Comparison of ENCODE assay signal across 1 cellular context in the genomic region with DNA sequence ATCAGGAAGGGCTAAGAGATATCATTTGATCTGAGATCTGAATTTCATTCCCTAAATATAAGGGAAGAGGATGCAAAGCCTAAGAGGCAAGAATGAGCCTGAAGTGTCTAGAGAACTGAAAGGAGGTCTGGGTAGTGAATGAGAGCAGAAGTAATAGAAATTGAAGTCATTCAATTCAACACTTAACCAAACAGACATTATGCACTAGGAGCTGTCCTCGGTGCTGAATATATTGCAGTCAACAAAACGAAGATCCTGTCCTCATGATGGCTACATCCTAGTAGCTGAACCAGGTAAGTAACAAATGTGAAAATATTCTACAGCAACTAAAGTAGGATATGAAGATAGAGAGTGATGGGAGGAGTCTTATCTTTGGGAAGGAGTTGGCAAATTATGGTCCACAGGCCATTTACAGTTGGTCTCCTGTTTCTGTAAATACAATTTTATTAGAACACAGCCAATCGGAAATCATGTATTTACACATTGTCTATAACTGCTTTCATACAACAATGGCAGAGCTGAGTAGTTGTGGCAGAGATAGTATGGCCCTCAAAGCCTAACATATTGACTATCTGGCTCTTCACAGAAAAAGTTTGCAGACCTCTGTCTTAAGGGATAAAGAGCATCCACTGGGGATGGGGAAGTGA.
TF ChIP-seq lines count a peak whose summit lies in the region.

No MANE protein-coding gene starts in this region.

TF ChIP-seq in HepG2, 621 proteins besides CTCF, POLR2A, EP300 and RAD21 (continued from another document):
- TF ChIP-seq, protein P1, sequence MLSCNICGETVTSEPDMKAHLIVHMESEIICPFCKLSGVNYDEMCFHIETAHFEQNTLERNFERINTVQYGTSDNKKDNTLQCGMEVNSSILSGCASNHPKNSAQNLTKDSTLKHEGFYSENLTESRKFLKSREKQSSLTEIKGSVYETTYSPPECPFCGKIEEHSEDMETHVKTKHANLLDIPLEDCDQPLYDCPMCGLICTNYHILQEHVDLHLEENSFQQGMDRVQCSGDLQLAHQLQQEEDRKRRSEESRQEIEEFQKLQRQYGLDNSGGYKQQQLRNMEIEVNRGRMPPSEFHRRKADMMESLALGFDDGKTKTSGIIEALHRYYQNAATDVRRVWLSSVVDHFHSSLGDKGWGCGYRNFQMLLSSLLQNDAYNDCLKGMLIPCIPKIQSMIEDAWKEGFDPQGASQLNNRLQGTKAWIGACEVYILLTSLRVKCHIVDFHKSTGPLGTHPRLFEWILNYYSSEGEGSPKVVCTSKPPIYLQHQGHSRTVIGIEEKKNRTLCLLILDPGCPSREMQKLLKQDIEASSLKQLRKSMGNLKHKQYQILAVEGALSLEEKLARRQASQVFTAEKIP (CRISPR knock-in tag; IDR thresholded peaks at IDR 0.05; ENCODE audit: borderline replicate concordance) = no peak
- TF ChIP-seq, protein P2, sequence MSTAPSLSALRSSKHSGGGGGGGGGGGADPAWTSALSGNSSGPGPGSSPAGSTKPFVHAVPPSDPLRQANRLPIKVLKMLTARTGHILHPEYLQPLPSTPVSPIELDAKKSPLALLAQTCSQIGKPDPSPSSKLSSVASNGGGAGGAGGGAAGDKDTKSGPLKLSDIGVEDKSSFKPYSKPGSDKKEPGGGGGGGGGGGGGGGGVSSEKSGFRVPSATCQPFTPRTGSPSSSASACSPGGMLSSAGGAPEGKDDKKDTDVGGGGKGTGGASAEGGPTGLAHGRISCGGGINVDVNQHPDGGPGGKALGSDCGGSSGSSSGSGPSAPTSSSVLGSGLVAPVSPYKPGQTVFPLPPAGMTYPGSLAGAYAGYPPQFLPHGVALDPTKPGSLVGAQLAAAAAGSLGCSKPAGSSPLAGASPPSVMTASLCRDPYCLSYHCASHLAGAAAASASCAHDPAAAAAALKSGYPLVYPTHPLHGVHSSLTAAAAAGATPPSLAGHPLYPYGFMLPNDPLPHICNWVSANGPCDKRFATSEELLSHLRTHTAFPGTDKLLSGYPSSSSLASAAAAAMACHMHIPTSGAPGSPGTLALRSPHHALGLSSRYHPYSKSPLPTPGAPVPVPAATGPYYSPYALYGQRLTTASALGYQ (CRISPR knock-in tag; IDR thresholded peaks at IDR 0.05) = no peak
- TF ChIP-seq TP53 (CRISPR knock-in tag; conservative IDR thresholded peaks at IDR 0.05) (no peak), CHCHD3 (CRISPR knock-in tag; IDR thresholded peaks at IDR 0.05) (no peak), THAP11 (CRISPR knock-in tag; IDR thresholded peaks at IDR 0.05) (0 out of 2 replicates have a peak, but pooled peaks have one; percentile 23), ATM (IDR thresholded peaks at IDR 0.05; ENCODE audit: borderline replicate concordance) (no peak), RBM22 (optimal IDR thresholded peaks at IDR 0.05; ENCODE audit: low read length) (no peak)
